Comparison of ENCODE assay signal across 31 cellular contexts in the genomic region with DNA sequence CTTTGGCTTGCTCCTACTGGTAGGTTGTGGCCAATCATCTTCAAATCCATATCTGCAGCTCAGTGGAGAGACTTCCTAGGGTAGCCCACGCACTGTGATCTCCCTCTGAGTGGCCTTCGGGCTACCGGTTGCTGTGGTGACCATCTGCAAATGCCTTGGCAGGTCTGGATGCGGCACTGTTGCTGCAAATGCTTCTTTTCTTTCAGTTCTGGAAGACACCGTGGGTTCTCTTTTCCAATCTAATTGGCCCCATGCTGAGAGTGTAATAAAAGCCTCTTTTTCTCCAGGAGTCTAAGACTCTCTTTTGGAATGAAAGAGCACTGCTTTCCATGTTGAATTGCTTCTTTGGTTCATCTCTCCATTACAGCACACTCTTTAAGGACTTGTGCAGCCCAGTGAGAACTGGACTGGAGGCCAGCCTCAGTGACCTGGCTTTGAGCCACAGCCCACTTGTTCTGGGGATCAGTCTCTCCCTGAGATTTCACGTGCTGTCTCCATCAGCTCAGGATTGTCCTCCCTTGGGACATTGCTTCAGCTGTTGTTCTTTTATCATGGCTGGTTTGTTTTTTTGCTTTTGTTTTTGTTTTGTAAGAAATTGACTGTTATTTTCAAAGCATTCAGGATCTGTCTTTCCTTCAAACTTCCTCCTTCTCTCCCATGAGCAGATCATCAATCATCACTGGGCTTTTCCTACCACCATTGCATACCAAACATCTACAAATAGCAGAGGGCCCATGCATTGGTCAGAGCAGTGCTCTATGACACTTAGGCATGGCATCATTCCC.
A peak's percentile ranks its signal among the peaks of the same experiment; 100 is the strongest.
DNase-seq lines count a peak whose midpoint lies in the region; ATAC-seq lines count a peak whose summit lies in the region.
"Had no signal": no experiment of that assay in that cellular context is flagged by ENCODE, and none has a peak within 500 bp of the region (broad histone marks: within the 10 kb centered on the region; RNA-seq: fewer than 3 reads in every experiment).

No MANE protein-coding gene starts in this region.

- no peak overlapping the region for H3K4me3 Mint-ChIP-seq in activated T-helper 1 cell treated with anti-CD3 and anti-CD28 coated beads, Interleukin-12 subunit alpha, Interleukin-12 subunit beta, Interleukin-2, Interleukin-4 antibody, amounts not matched to agents 30 ng/mL and 10 ng/mL and 1 ng/mL, durations not matched to agents 14 hours and 24 hours and 36 hours
- H3K4me3 Mint-ChIP-seq: mesothelial cell of epicardium; natural killer cell treated with Interleukin-12 subunit alpha and Interleukin-12 subunit beta and Interleukin-15 and Interleukin-18, amount 100 ng/mL, for 72 hours had no signal

- H3K27ac Mint-ChIP-seq in activated T-helper 1 cell treated with anti-CD3 and anti-CD28 coated beads, Interleukin-12 subunit alpha, Interleukin-12 subunit beta, Interleukin-2, Interleukin-4 antibody, amounts not matched to agents 30 ng/mL and 10 ng/mL and 1 ng/mL, durations not matched to agents 14 hours and 24 hours and 36 hours = no peak overlapping the region
- H3K27ac Mint-ChIP-seq: mesothelial cell of epicardium; natural killer cell treated with Interleukin-12 subunit alpha and Interleukin-12 subunit beta and Interleukin-15 and Interleukin-18, amount 100 ng/mL, for 72 hours had no signal

- no peaks in the 10 kb centered on the region for H3K9me3 Mint-ChIP-seq in activated T-helper 1 cell treated with anti-CD3 and anti-CD28 coated beads, Interleukin-12 subunit alpha, Interleukin-12 subunit beta, Interleukin-2, Interleukin-4 antibody, amounts not matched to agents 30 ng/mL and 10 ng/mL and 1 ng/mL, durations not matched to agents 14 hours and 24 hours and 36 hours
- H3K9me3 Mint-ChIP-seq: mesothelial cell of epicardium had no signal

- in situ Hi-C loops in G401 (cut with HindIII; ENCODE audit: low sequenced_read_pairs) = no loop called here

- no peaks in the 10 kb centered on the region for H3K4me1 Mint-ChIP-seq in activated T-helper 1 cell treated with anti-CD3 and anti-CD28 coated beads, Interleukin-12 subunit alpha, Interleukin-12 subunit beta, Interleukin-2, Interleukin-4 antibody, amounts not matched to agents 30 ng/mL and 10 ng/mL and 1 ng/mL, durations not matched to agents 14 hours and 24 hours and 36 hours (ENCODE audit: low read depth)
- H3K4me1 Mint-ChIP-seq: mesothelial cell of epicardium had no signal

- ATAC-seq in HG02571 (IDR thresholded peaks at IDR 0.05; ENCODE audit: unreplicated experiment) (no peak), HG03439 (IDR thresholded peaks at IDR 0.05; ENCODE audit: unreplicated experiment) (no peak)
- ATAC-seq: esophagus mucosa; natural killer cell treated with Interleukin-12 subunit alpha and Interleukin-12 subunit beta and Interleukin-15 and Interleukin-18, amount 100 ng/mL, for 72 hours; right lobe of liver had no signal

- no peaks in the 10 kb centered on the region for H3K36me3 Mint-ChIP-seq in activated T-helper 1 cell treated with anti-CD3 and anti-CD28 coated beads, Interleukin-12 subunit alpha, Interleukin-12 subunit beta, Interleukin-2, Interleukin-4 antibody, amounts not matched to agents 30 ng/mL and 10 ng/mL and 1 ng/mL, durations not matched to agents 14 hours and 24 hours and 36 hours (ENCODE audit: low read depth)
- H3K36me3 Mint-ChIP-seq: mesothelial cell of epicardium; natural killer cell treated with Interleukin-12 subunit alpha and Interleukin-12 subunit beta and Interleukin-15 and Interleukin-18, amount 100 ng/mL, for 72 hours had no signal

- no peaks in the 10 kb centered on the region for H3K27me3 Mint-ChIP-seq in activated T-helper 1 cell treated with anti-CD3 and anti-CD28 coated beads, Interleukin-12 subunit alpha, Interleukin-12 subunit beta, Interleukin-2, Interleukin-4 antibody, amounts not matched to agents 30 ng/mL and 10 ng/mL and 1 ng/mL, durations not matched to agents 14 hours and 24 hours and 36 hours (ENCODE audit: insufficient read depth)
- H3K27me3 Mint-ChIP-seq: natural killer cell treated with Interleukin-12 subunit alpha and Interleukin-12 subunit beta and Interleukin-15 and Interleukin-18, amount 100 ng/mL, for 72 hours had no signal

- DNase-seq in G401 (ENCODE audit: low spot score) (peak; percentile 84), astrocyte of the hippocampus (ENCODE audit: low read depth, low spot score) (peak; percentile 11), inferior parietal cortex (ENCODE audit: extremely low spot score) (peak; percentile 31), posterior cingulate gyrus (peak in 7 of 10 donors; percentile 24 to 93 (median 52))
- no peak for DNase-seq in activated T-helper 1 cell treated with anti-CD3 and anti-CD28 coated beads, Interleukin-12 subunit alpha, Interleukin-12 subunit beta, Interleukin-2, Interleukin-4 antibody, amounts not matched to agents 30 ng/mL and 10 ng/mL and 1 ng/mL, durations not matched to agents 14 hours and 24 hours and 36 hours (ENCODE audit: low spot score)
- DNase-seq in activated naive CD4-positive, alpha-beta T cell treated with Interleukin-2 at 50 U/mL for 16 hours = no peak
- DNase-seq: ACHN; activated CD4-positive, alpha-beta T cell treated with anti-CD3 and anti-CD28 coated beads for 48 hours; activated gamma-delta T cell; activated T-cell treated with anti-CD3 and anti-CD28 coated beads, Interleukin-2, amount 50 U/mL, for 1 hour; brain microvascular endothelial cell; Caco-2; colonic mucosa; foreskin melanocyte; GF-D8; H7; IMR-90; left ventricle myocardium inferior; NCI-H1092; NCI-H1930; NCI-H2227 treated with DMSO at 0.1 percent for 48 hours; OCI-M1; right lobe of liver; stimulated activated CD4-positive, alpha-beta T cell treated with anti-CD3 and anti-CD28 coated beads, Interleukin-12 subunit alpha, Interleukin-12 subunit beta, amount 100 ng/mL, for 4 hours; stimulated activated CD4-positive, alpha-beta T cell treated with anti-CD3 and anti-CD28 coated beads, Interleukin-4, amount 100 ng/mL, for 1 hour; T-helper 2 cell had no signal

- intact Hi-C loops in posterior cingulate gyrus (cut with DNase I) = no loop called here
- intact Hi-C loops in activated T-helper 1 cell treated with anti-CD3 and anti-CD28 coated beads, Interleukin-12 subunit alpha, Interleukin-12 subunit beta, Interleukin-2, Interleukin-4 antibody, amounts not matched to agents 30 ng/mL and 10 ng/mL and 1 ng/mL, durations not matched to agents 14 hours and 24 hours and 36 hours (cut with micrococcal nuclease) = no loop called here

Comparison
In these comparisons a context has a peak if more than half of its experiments do, and no peak if none do; other contexts are left out.
1. DNase-seq: peak in G401 (single experiment), astrocyte of the hippocampus (single experiment), inferior parietal cortex (single experiment) and posterior cingulate gyrus (7 of 10); none in activated T-helper 1 cell treated with anti-CD3 and anti-CD28 coated beads, Interleukin-12 subunit alpha, Interleukin-12 subunit beta, Interleukin-2, Interleukin-4 antibody, amounts not matched to agents 30 ng/mL and 10 ng/mL and 1 ng/mL, durations not matched to agents 14 hours and 24 hours and 36 hours (single experiment) and activated naive CD4-positive, alpha-beta T cell treated with Interleukin-2 at 50 U/mL for 16 hours (single experiment).